ENCODE assay signal across 11 cellular contexts in the genomic region with DNA sequence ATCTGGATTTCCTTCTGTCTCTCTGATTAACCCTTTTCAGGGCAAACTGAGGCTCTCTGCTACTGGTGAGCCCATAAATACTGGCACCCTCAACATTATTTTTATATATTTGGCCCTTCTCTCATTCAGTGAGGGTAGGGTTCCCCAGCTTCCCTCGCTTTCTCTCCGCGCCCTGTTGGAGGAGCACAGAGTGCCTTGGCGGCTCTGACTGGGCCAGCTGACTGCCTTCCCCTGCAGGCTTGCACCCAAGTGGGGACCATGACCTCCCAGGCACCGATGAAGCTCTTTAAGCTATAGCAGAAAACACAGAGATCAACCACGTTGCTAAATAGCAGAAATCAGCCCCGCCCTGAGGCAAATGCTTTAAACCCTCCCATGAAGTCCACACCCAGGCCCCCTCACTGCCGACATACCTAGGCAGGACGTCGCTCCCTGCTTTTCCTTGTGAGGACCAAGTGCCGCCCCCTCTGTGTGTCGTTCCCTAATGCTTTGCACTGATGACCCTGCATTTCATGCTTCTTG.
"Had no signal": no experiment of that assay in that cellular context is flagged by ENCODE, and none has a peak within 500 bp of the region (broad histone marks: within the 10 kb centered on the region; RNA-seq: fewer than 3 reads in every experiment).

No MANE protein-coding gene starts in this region.

- H3K27me3 Mint-ChIP-seq: stimulated activated naive CD8-positive, alpha-beta T cell treated with anti-CD3 and anti-CD28 coated beads, Interleukin-15, amount 100 ng/mL, for 72 hours had no signal

- H3K4me3 ChIP-seq: adrenal gland, coronary artery, testis had no signal

- H3K4me3 Mint-ChIP-seq: neural crest cell; T-helper 1 cell treated with Interleukin-12 subunit alpha and Interleukin-12 subunit beta and Interleukin-4 antibody, amounts not matched to agents 30 μg/mL and 1 μg/mL, for 36 hours had no signal

- H3K79me2 ChIP-seq: parathyroid adenoma had no signal

- DNase-seq: caudate nucleus; effector CD4-positive, alpha-beta T cell; kidney glomerular epithelial cell; stimulated activated CD4-positive, alpha-beta T cell treated with anti-CD3 and anti-CD28 coated beads, Interleukin-2, amount 100 ng/mL, for 48 hours had no signal

- H3K9me3 Mint-ChIP-seq: neural crest cell; stimulated activated naive CD8-positive, alpha-beta T cell treated with anti-CD3 and anti-CD28 coated beads, Interleukin-15, amount 100 ng/mL, for 72 hours; T-helper 1 cell treated with Interleukin-12 subunit alpha and Interleukin-12 subunit beta and Interleukin-4 antibody, amounts not matched to agents 30 μg/mL and 1 μg/mL, for 36 hours had no signal

- H3K9me3 ChIP-seq: adrenal gland, testis had no signal

- H3K27me3 ChIP-seq: adrenal gland, testis had no signal

- H2AFZ ChIP-seq: parathyroid adenoma had no signal

- H3K27ac ChIP-seq: adrenal gland, coronary artery, parathyroid adenoma, testis had no signal

- H3K9ac ChIP-seq: parathyroid adenoma had no signal

- H3K27ac Mint-ChIP-seq: T-helper 1 cell treated with Interleukin-12 subunit alpha and Interleukin-12 subunit beta and Interleukin-4 antibody, amounts not matched to agents 30 μg/mL and 1 μg/mL, for 36 hours had no signal

- H3K4me1 Mint-ChIP-seq: neural crest cell had no signal

- H3K4me1 ChIP-seq: adrenal gland, parathyroid adenoma, testis had no signal
